In the genomic region with DNA sequence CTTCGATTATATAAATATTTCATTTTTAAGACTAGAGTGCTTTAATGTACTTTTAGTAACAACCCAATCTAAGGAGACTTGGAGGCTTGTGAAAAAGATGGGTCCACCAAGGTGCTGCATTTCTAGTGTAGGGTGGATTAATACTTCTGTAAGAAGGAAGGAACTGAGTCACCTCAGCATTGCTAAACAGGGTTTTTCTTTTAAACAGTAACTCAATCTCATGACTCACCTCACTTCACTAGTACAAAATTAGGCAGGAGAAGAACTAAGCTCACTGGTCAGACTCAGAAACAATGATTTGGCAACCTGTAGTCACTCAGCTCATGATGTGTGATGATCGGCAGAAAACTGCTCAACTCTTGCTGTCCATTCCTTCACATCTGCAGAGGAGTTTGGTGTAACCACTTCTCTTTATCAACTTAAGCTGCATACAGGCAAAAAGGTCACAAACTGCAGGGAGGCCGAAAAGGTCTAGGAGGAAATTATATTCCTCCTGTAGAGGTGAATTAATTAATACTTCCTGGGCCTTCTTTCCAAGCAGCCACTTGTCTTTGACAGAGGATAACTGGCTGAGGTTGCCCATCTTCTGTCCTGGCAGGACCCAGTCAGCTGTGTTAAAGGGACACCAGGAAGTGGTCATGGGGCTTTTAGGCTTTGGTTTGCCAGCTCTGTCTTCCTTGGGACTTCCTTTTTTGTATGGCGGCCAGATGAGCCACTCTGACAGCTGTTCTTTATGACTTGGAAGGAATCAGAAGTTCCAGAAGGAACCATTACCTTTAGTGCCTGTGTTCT, we compare ENCODE assay signal across 13 cellular contexts.
DNase-seq lines count a peak whose midpoint lies in the region; ATAC-seq and TF ChIP-seq lines count a peak whose summit lies in the region.
"Had no signal": no experiment of that assay in that cellular context is flagged by ENCODE, and none has a peak within 500 bp of the region (broad histone marks: within the 10 kb centered on the region; RNA-seq: fewer than 3 reads in every experiment).

No MANE protein-coding gene starts in this region.

- H3K79me2 ChIP-seq in GM23248 (ENCODE audit: insufficient read depth): no peaks in the 10 kb centered on the region

- no peak overlapping the region for H3K4me2 ChIP-seq in GM23248 (ENCODE audit: unreplicated experiment)

- H3K36me3 ChIP-seq in GM23248 (ENCODE audit: low read depth): no peaks in the 10 kb centered on the region
- H3K36me3 ChIP-seq: cardiac muscle cell had no signal

- in situ Hi-C loops in GM23248 (cut with MboI): no loop called here

- no peaks in the 10 kb centered on the region for H3K9me2 ChIP-seq in GM23248 (ENCODE audit: insufficient read depth)

- H2AFZ ChIP-seq in GM23248: no peak overlapping the region

- 53 to 73% methylated on average over 4 of the region's 4 CpGs for WGBS in GM23248 (ENCODE audit: low coverage in 1 of 2, low lambda C conversion rate in 2 of 2, missing lambda C conversion rate in 2 of 2), 2 experiments

- H3K27me3 ChIP-seq in GM23248 (replicated peaks; ENCODE audit: insufficient read depth): no peaks in the 10 kb centered on the region
- H3K27me3 ChIP-seq: cardiac muscle cell had no signal

- H3K4me3 ChIP-seq in GM23248: no peak overlapping the region
- H3K4me3 ChIP-seq in fibroblast of mammary gland (ENCODE audit: control insufficient read depth, low read depth, low read length): no peak overlapping the region
- H3K4me3 ChIP-seq: cardiac muscle cell had no signal

- peaks cover 25% of the 10 kb centered on the region for H3F3A ChIP-seq in GM23248 (ENCODE audit: insufficient read depth)

- H4K20me1 ChIP-seq in GM23248 (ENCODE audit: insufficient read depth): no peaks in the 10 kb centered on the region

- peak; percentile 35 for DNase-seq in AG20443 (ENCODE audit: low spot score)
- DNase-seq in GM23248: peak; percentile 95
- peak; percentile 74 for DNase-seq in RKO (ENCODE audit: low spot score)
- DNase-seq in fibroblast of mammary gland (ENCODE audit: low read depth): peak; percentile 88
- no peak for DNase-seq in NCI-H69 (lab: John Stamatoyannopoulos, UW)
- DNase-seq: left ventricle myocardium superior, NCI-H1092 treated with DMSO at 0.1 percent for 48 hours, small intestine, T-helper 17 cell had no signal

- peak overlapping the region; percentile 78 for H3K27ac ChIP-seq in GM23248
- H3K27ac ChIP-seq: cardiac muscle cell had no signal

- H3K9ac ChIP-seq in GM23248: peak overlapping the region; percentile 36; the same call in 1 of the 2 replicates

- peaks cover 28% of the 10 kb centered on the region for H3K4me1 ChIP-seq in GM23248 (ENCODE audit: insufficient read depth)

- TF ChIP-seq CTCF in fibroblast of mammary gland (conservative IDR thresholded peaks at IDR 0.05; ENCODE audit: control insufficient read depth, insufficient read depth, low read depth, low read length): no peak

- ATAC-seq in GM19023 (IDR thresholded peaks at IDR 0.05; ENCODE audit: unreplicated experiment) (no peak), HG03175 (IDR thresholded peaks at IDR 0.05; ENCODE audit: unreplicated experiment) (no peak), GM21737 (IDR thresholded peaks at IDR 0.05; ENCODE audit: unreplicated experiment) (no peak)
- ATAC-seq: left ventricle myocardium superior, T-helper 17 cell had no signal

- no peaks in the 10 kb centered on the region for H3K9me3 ChIP-seq in GM23248 (ENCODE audit: low read depth)
